In the genomic region with DNA sequence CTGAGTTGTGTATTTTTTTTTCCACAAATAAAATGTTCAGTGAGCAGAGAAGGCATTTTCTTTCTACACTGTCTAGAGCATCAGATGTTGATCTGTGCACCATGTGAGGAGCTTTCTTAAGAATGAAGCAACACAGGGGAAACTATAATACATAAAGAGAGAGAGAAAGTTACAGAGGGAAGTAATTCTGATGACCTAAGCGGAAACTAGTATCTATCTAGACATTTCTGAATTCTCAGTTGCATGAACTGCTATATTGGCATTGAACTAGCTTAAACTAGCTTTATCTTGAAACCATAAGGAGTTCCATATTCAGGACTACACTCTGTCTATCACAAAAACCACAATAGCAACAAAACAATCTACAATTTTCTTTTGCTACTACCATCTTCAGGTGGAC, we compare ENCODE assay signal across 16 cellular contexts.
DNase-seq lines count a peak whose midpoint lies in the region; ATAC-seq, FAIRE-seq and TF ChIP-seq lines count a peak whose summit lies in the region.
"Had no signal": no experiment of that assay in that cellular context is flagged by ENCODE, and none has a peak within 500 bp of the region (broad histone marks: within the 10 kb centered on the region; RNA-seq: fewer than 3 reads in every experiment).

No MANE protein-coding gene starts in this region.

- no peak overlapping the region for H2BK15ac ChIP-seq in neuronal stem cell (ENCODE audit: low read length)

- no peak overlapping the region for H3K4me2 ChIP-seq in A549
- peak overlapping the region; percentile 54 for H3K4me2 ChIP-seq in KMS-11
- H3K4me2 ChIP-seq in neuronal stem cell (ENCODE audit: insufficient read depth, low read length, poor library complexity, severe bottlenecking): no peak overlapping the region

- intact Hi-C loops in esophagus muscularis mucosa (cut with DNase I): no loop called here

- no peak for TF ChIP-seq EP300 in A549 (IDR thresholded peaks at IDR 0.05)
- TF ChIP-seq EP300 in esophagus muscularis mucosa (IDR thresholded peaks at IDR 0.05): no peak

- no peaks in the 10 kb centered on the region for H3K79me2 ChIP-seq in KMS-11 (ENCODE audit: insufficient read depth, low read depth)

- H3K9ac ChIP-seq in KMS-11: no peak overlapping the region
- no peak overlapping the region for H3K9ac ChIP-seq in neuronal stem cell (ENCODE audit: low read depth, low read length, poor library complexity)
- H3K9ac ChIP-seq: GM23248 had no signal

- WGBS in A549 (ENCODE audit: missing lambda C conversion rate): 44% methylated on average over 1 of the region's 1 CpG
- no CpG with 5 or more reads among the region's 1 CpG for WGBS in neuronal stem cell (ENCODE audit: extremely low coverage in 2 of 2, insufficient read length in 2 of 2, insufficient replicate concordance in 1 of 2), 2 donors
- 85% methylated on average over 1 of the region's 1 CpG for whole genome bisulfite sequencing in esophagus muscularis mucosa

- H3K27me3 ChIP-seq in KMS-11 (ENCODE audit: insufficient read depth, low read depth) (no peaks in the 10 kb centered on the region), neuronal stem cell (ENCODE audit: control insufficient read depth in 3 of 3, insufficient read depth in 3 of 3, low read depth in 1 of 3, low read length in 3 of 3) (no peaks in the 10 kb centered on the region), esophagus muscularis mucosa (no peaks in the 10 kb centered on the region)

- no peaks in the 10 kb centered on the region for H3K36me3 ChIP-seq in KMS-11 (ENCODE audit: insufficient read depth)
- no peaks in the 10 kb centered on the region for H3K36me3 ChIP-seq in neuronal stem cell (replicated peaks in 1 of 2; ENCODE audit: control insufficient read depth in 2 of 2, insufficient read depth in 2 of 2, low read length in 2 of 2)
- no peaks in the 10 kb centered on the region for H3K36me3 ChIP-seq in esophagus muscularis mucosa
- H3K36me3 ChIP-seq: HAP-1 had no signal

- H2BK12ac ChIP-seq in neuronal stem cell (ENCODE audit: low read length): no peak overlapping the region

- no peak for TF ChIP-seq RAD21 in A549 (conservative IDR thresholded peaks at IDR 0.05 in 1 of 2, IDR thresholded peaks at IDR 0.05 in 1 of 2)

- H3K4me1 ChIP-seq in A549 (no peaks in the 10 kb centered on the region), KMS-11 (ENCODE audit: low read depth, poor library complexity, severe bottlenecking) (peaks cover 44% of the 10 kb centered on the region), neuronal stem cell (ENCODE audit: control insufficient read depth in 2 of 2, insufficient read depth in 1 of 2, low read depth in 1 of 2, low read length in 2 of 2) (no peaks in the 10 kb centered on the region), esophagus muscularis mucosa (no peaks in the 10 kb centered on the region)
- H3K4me1 ChIP-seq: Caco-2 had no signal

- DNase-seq in A549 (ENCODE audit: low read depth in 1 of 2, low spot score in 1 of 2) (no peak), OCI-M1 (lab: John Stamatoyannopoulos, UW) (peak; percentile 92), neuronal stem cell (ENCODE audit: low spot score) (no peak), UCSD-AML1 (lab: John Stamatoyannopoulos, UW; ENCODE audit: unreplicated experiment) (no peak), esophagus muscularis mucosa (ENCODE audit: extremely low spot score) (no peak)
- DNase-seq: ACHN; Caco-2; CD4-positive, alpha-beta T cell; GM23248 had no signal

- H2AK5ac ChIP-seq in neuronal stem cell (ENCODE audit: low read depth, low read length): no peak overlapping the region

- H3K27ac ChIP-seq in A549: no peak overlapping the region
- peak overlapping the region; percentile 42 for H3K27ac ChIP-seq in KMS-11
- no peak overlapping the region for H3K27ac ChIP-seq in neuronal stem cell (replicated peaks; ENCODE audit: low read length)
- H3K27ac ChIP-seq in esophagus muscularis mucosa (replicated peaks in 1 of 4): no peak overlapping the region
- H3K27ac ChIP-seq: C4-2B, GM23248 had no signal

- TF ChIP-seq POLR2A in A549 (IDR thresholded peaks at IDR 0.05; ENCODE audit: low read length) (no peak), esophagus muscularis mucosa (IDR thresholded peaks at IDR 0.05; ENCODE audit: low read depth) (no peak)

- H3K18ac ChIP-seq in neuronal stem cell (ENCODE audit: low read length): no peak overlapping the region

- no peak overlapping the region for H2BK120ac ChIP-seq in neuronal stem cell (ENCODE audit: low read depth, low read length)

- no peak overlapping the region for H4K8ac ChIP-seq in neuronal stem cell (ENCODE audit: low read depth, low read length)

- H2AFZ ChIP-seq in KMS-11 (ENCODE audit: low read depth) (no peak overlapping the region), neuronal stem cell (ENCODE audit: low read length) (peak overlapping the region; percentile 24)
- H2AFZ ChIP-seq: GM23248 had no signal

- peak; percentile 39 for FAIRE-seq in A549 (lab: Jason Lieb, UNC)
- FAIRE-seq: D721Med, G401.6, GM12891, GM19239 had no signal

- H2BK5ac ChIP-seq in neuronal stem cell (ENCODE audit: low read length): no peak overlapping the region

- H3K23ac ChIP-seq in neuronal stem cell (ENCODE audit: low read depth, low read length, poor library complexity): no peak overlapping the region

- no peaks in the 10 kb centered on the region for H3K79me1 ChIP-seq in neuronal stem cell (ENCODE audit: low read depth, low read length)

- H3K4me3 ChIP-seq in A549: no peak overlapping the region
- H3K4me3 ChIP-seq in KMS-11 (IDR thresholded peaks at IDR 0.05; ENCODE audit: insufficient read depth, low read depth, low read length): no peak overlapping the region
- H3K4me3 ChIP-seq in neuronal stem cell (ENCODE audit: low read length in 2 of 2): no peak overlapping the region
- H3K4me3 ChIP-seq in esophagus muscularis mucosa: no peak overlapping the region
- H3K4me3 ChIP-seq: GM23248, HAP-1 had no signal

- CTCF ChIA-PET in A549 (lab: Yijun Ruan, JAX): no interaction called here

- H3K9me3 ChIP-seq in A549: no peaks in the 10 kb centered on the region
- H3K9me3 ChIP-seq in neuronal stem cell (replicated peaks in 1 of 2; ENCODE audit: control insufficient read depth in 2 of 2, insufficient read depth in 1 of 2, low read depth in 1 of 2, low read length in 2 of 2): peaks cover 0 to 2% of the 10 kb centered on the region in 2 donors
- no peaks in the 10 kb centered on the region for H3K9me3 ChIP-seq in esophagus muscularis mucosa
- H3K9me3 ChIP-seq: Caco-2, HAP-1 had no signal

- H4K91ac ChIP-seq in neuronal stem cell (ENCODE audit: low read depth, low read length, poor library complexity): no peak overlapping the region

- H4K20me1 ChIP-seq in KMS-11 (ENCODE audit: insufficient read depth): no peaks in the 10 kb centered on the region

- POLR2A ChIA-PET in A549 (lab: Yijun Ruan, JAX): no interaction called here

- H3K14ac ChIP-seq in neuronal stem cell (ENCODE audit: low read length): no peak overlapping the region

- H3K4ac ChIP-seq in neuronal stem cell (ENCODE audit: low read length): no peak overlapping the region

- no peak for ATAC-seq in A549

- TF ChIP-seq CTCF in A549 (IDR thresholded peaks at IDR 0.05) (no peak), KMS-11 (conservative IDR thresholded peaks at IDR 0.05; ENCODE audit: low read depth, low read length) (no peak), esophagus muscularis mucosa (IDR thresholded peaks at IDR 0.05) (no peak)

TF ChIP-seq in A549, 52 proteins besides CTCF, POLR2A, EP300 and RAD21:
- TF ChIP-seq MAFK (IDR thresholded peaks at IDR 0.05; ENCODE audit: partially characterized antibody): peak; percentile 71
- no peak for TF ChIP-seq ZC3H11A (IDR thresholded peaks at IDR 0.05)
- TF ChIP-seq CBX2 (IDR thresholded peaks at IDR 0.05; ENCODE audit: borderline replicate concordance, low read depth): no peak
- no peak for TF ChIP-seq TFCP2L1 (CRISPR knock-in tag; IDR thresholded peaks at IDR 0.05)
TF ChIP-seq in A549: peak in this region for 1.
